Comparison of ENCODE assay signal across 1 cellular context in genomic region chr17:48067808-48068207, GRCh38.
A peak's percentile ranks its signal among the peaks of the same experiment; 100 is the strongest.
TF ChIP-seq lines count a peak whose summit lies in the region.

No MANE protein-coding gene starts in this region.

TF ChIP-seq in IMR-90, 13 proteins besides CTCF, POLR2A, EP300 and RAD21:
- TF ChIP-seq CEBPB (IDR thresholded peaks at IDR 0.05; ENCODE audit: low read depth, low read length) = 0 out of 2 replicates have a peak, but pooled peaks have one; percentile 25
